In genomic region chr1:8239306-8240023, GRCh38 we compare ENCODE assay signal across 12 cellular contexts.
DNase-seq lines count a peak whose midpoint lies in the region; ATAC-seq and TF ChIP-seq lines count a peak whose summit lies in the region.
"Had no signal": no experiment of that assay in that cellular context is flagged by ENCODE, and none has a peak within 500 bp of the region (broad histone marks: within the 10 kb centered on the region; RNA-seq: fewer than 3 reads in every experiment).

No MANE protein-coding gene starts in this region.

- H3K9ac ChIP-seq in PC-3 (ENCODE audit: low read length): peak overlapping the region; percentile 44

- peak overlapping the region; percentile 27 for H3K4me3 Mint-ChIP-seq in Caco-2 (ENCODE audit: unreplicated experiment)
- H3K4me3 Mint-ChIP-seq in nephron: no peak overlapping the region
- H3K4me3 Mint-ChIP-seq in T-helper 17 cell: no peak overlapping the region
- H3K4me3 Mint-ChIP-seq: activated naive CD4-positive, alpha-beta T cell treated with anti-CD3 and anti-CD28 coated beads for 36 hours had no signal

- CTCF ChIA-PET in Caco-2 (lab: Charles Lee) (interaction anchor here (0.6 to 1.3 kb wide), 6 partner anchors 9 to 224 kb away, joined by 3 to 11 read pairs (median 8); no protein-coding TSS in a partner anchor), PC-3 (lab: Charles Lee) (interaction anchor here (0.5 to 0.8 kb wide), 3 partner anchors 109 to 206 kb away, joined by 3 to 6 read pairs (median 6); no protein-coding TSS in a partner anchor)

- H3K9me3 ChIP-seq in Caco-2 (no peaks in the 10 kb centered on the region), PC-3 (ENCODE audit: low read length) (no peaks in the 10 kb centered on the region), esophagus muscularis mucosa (no peaks in the 10 kb centered on the region), T-helper 17 cell (ENCODE audit: control insufficient read depth, low read length, poor library complexity, severe bottlenecking) (no peaks in the 10 kb centered on the region), gastrocnemius medialis (no peaks in the 10 kb centered on the region)

- no peaks in the 10 kb centered on the region for H3K27me3 ChIP-seq in Caco-2 (replicated peaks; ENCODE audit: control insufficient read depth, insufficient read depth, low read length)
- no peaks in the 10 kb centered on the region for H3K27me3 ChIP-seq in PC-3 (ENCODE audit: low read length)
- no peaks in the 10 kb centered on the region for H3K27me3 ChIP-seq in esophagus muscularis mucosa
- H3K27me3 ChIP-seq in gastrocnemius medialis: peaks cover 0 to 3% (median 0%) of the 10 kb centered on the region in 3 donors

- no peak for TF ChIP-seq EP300 in esophagus muscularis mucosa (IDR thresholded peaks at IDR 0.05)

- H3K27me3 Mint-ChIP-seq in Caco-2 (ENCODE audit: insufficient read depth, unreplicated experiment) (no peaks in the 10 kb centered on the region), nephron (ENCODE audit: low read depth) (peaks cover 10% of the 10 kb centered on the region), T-helper 17 cell (peaks cover 22% of the 10 kb centered on the region)

- no peak overlapping the region for H2AFZ ChIP-seq in PC-3 (ENCODE audit: low read length)

- POLR2A ChIA-PET in Caco-2 (lab: Charles Lee) (interaction anchor here (0.7 kb wide), 1 partner anchor 70 kb away, joined by 11 read pairs; no protein-coding TSS in a partner anchor), PC-3 (lab: Charles Lee; ENCODE audit: unreplicated experiment) (interaction anchor here (0.6 to 1.1 kb wide), 3 partner anchors 29 to 251 kb away, joined by 5 to 20 read pairs (median 5); no protein-coding TSS in a partner anchor)

- H3K36me3 Mint-ChIP-seq in Caco-2 (ENCODE audit: insufficient read depth, unreplicated experiment) (peaks cover 9% of the 10 kb centered on the region), nephron (ENCODE audit: low read depth) (no peaks in the 10 kb centered on the region), T-helper 17 cell (ENCODE audit: low read depth) (no peaks in the 10 kb centered on the region)

- H3K27ac ChIP-seq in PC-3 (ENCODE audit: low read length) (peak overlapping the region; percentile 86), esophagus muscularis mucosa (replicated peaks in 1 of 4) (peak overlapping the region; percentile 75 to 83 (median 80)), gastrocnemius medialis (no peak overlapping the region)

- H3K4me3 ChIP-seq in Caco-2 (ENCODE audit: low read depth, low read length) (no peak overlapping the region), PC-3 (ENCODE audit: low read length) (no peak overlapping the region), esophagus muscularis mucosa (no peak overlapping the region), gastrocnemius medialis (no peak overlapping the region)

- H3F3A ChIP-seq in PC-3 (ENCODE audit: low read length, unreplicated experiment): no peaks in the 10 kb centered on the region

- H3K4me1 ChIP-seq in Caco-2 (peaks cover 28% of the 10 kb centered on the region), PC-3 (ENCODE audit: insufficient read depth, low read length) (peaks cover 29% of the 10 kb centered on the region), esophagus muscularis mucosa (peaks cover 8 to 31% (median 28%) of the 10 kb centered on the region in 4 donors), gastrocnemius medialis (no peaks in the 10 kb centered on the region)

- in situ Hi-C loops in gastrocnemius medialis (cut with MboI; ENCODE audit: low sequenced_read_pairs in 4 of 4): loop anchor here in 1 of 4 donors (10.0 kb wide), 1 partner anchor 205 kb away; no protein-coding TSS in a partner anchor

- WGBS in esophagus muscularis mucosa: 74% methylated on average over 14 of the region's 14 CpGs

- H3K4me2 ChIP-seq in PC-3 (ENCODE audit: low read length): 0 out of 2 replicates have a peak overlapping the region, but pooled peaks have one; percentile 63

- ATAC-seq in PC-3: no peak
- ATAC-seq in T-helper 17 cell: no peak
- no peak for ATAC-seq in gastrocnemius medialis
- no peak for ATAC-seq in HG03378 (IDR thresholded peaks at IDR 0.05; ENCODE audit: unreplicated experiment)
- ATAC-seq: activated CD4-positive, CD25-positive, alpha-beta regulatory T cell treated with anti-CD3 and anti-CD28 coated beads, Interleukin-2, amount 50 U/mL, for 24 hours had no signal

- H3K79me2 ChIP-seq in PC-3 (ENCODE audit: low read length): no peaks in the 10 kb centered on the region

- intact Hi-C loops in Caco-2 (cut with micrococcal nuclease; ENCODE audit: unreplicated experiment): loop anchor here (1.0 kb wide), 3 partner anchors 57 to 233 kb away; no protein-coding TSS in a partner anchor
- intact Hi-C loops in PC-3 (cut with micrococcal nuclease): loop anchor here (2.0 kb wide), 5 partner anchors 27 to 211 kb away; no protein-coding TSS in a partner anchor
- intact Hi-C loops in esophagus muscularis mucosa (cut with DNase I): no loop called here
- intact Hi-C loops in gastrocnemius medialis (cut with DNase I; ENCODE audit: low total_unique reads): loop anchor here (5.0 kb wide), 1 partner anchor 207 kb away; no protein-coding TSS in a partner anchor

- no TSS peak for BruUV-seq in Caco-2 (replicated peaks; lab: Mats Ljungman, UMichigan)
- no TSS peak for BruUV-seq in PC-3 (replicated peaks; lab: Mats Ljungman, UMichigan)

- TF ChIP-seq CTCF in Caco-2 (IDR thresholded peaks at IDR 0.05; ENCODE audit: insufficient read depth in 1 of 2, low read depth in 1 of 2, low read length in 1 of 2, severe bottlenecking in 1 of 2, unreplicated experiment in 1 of 2) (no peak), PC-3 (conservative IDR thresholded peaks at IDR 0.05; ENCODE audit: low read depth, low read length) (no peak), esophagus muscularis mucosa (IDR thresholded peaks at IDR 0.05) (no peak), nephron (IDR thresholded peaks at IDR 0.05; ENCODE audit: unreplicated experiment in 3 of 3) (no peak), gastrocnemius medialis (IDR thresholded peaks at IDR 0.05 in 4 of 5, conservative IDR thresholded peaks at IDR 0.05 in 1 of 5) (no peak)

- H3K9me2 ChIP-seq in PC-3 (replicated peaks; ENCODE audit: low read length): no peaks in the 10 kb centered on the region

- TF ChIP-seq POLR2A in esophagus muscularis mucosa (IDR thresholded peaks at IDR 0.05; ENCODE audit: low read depth) (no peak), gastrocnemius medialis (IDR thresholded peaks at IDR 0.05) (no peak)

- H3K4me1 Mint-ChIP-seq in Caco-2 (ENCODE audit: low read depth, unreplicated experiment) (peaks cover 27% of the 10 kb centered on the region), nephron (peaks cover 14% of the 10 kb centered on the region), T-helper 17 cell (peaks cover 10% of the 10 kb centered on the region)

- H3K9me3 Mint-ChIP-seq in Caco-2 (ENCODE audit: unreplicated experiment) (no peaks in the 10 kb centered on the region), nephron (no peaks in the 10 kb centered on the region)
- H3K9me3 Mint-ChIP-seq: activated naive CD4-positive, alpha-beta T cell treated with anti-CD3 and anti-CD28 coated beads for 36 hours had no signal

- H3K36me3 ChIP-seq in Caco-2 (ENCODE audit: control insufficient read depth, insufficient read depth, low read length) (no peaks in the 10 kb centered on the region), PC-3 (ENCODE audit: low read depth, low read length) (no peaks in the 10 kb centered on the region), esophagus muscularis mucosa (no peaks in the 10 kb centered on the region), gastrocnemius medialis (no peaks in the 10 kb centered on the region)

- H3K27ac Mint-ChIP-seq in Caco-2 (ENCODE audit: unreplicated experiment) (peak overlapping the region; percentile 72), nephron (peak overlapping the region; percentile 58 to 85 (median 65)), T-helper 17 cell (no peak overlapping the region)
- H3K27ac Mint-ChIP-seq: activated naive CD4-positive, alpha-beta T cell treated with anti-CD3 and anti-CD28 coated beads for 36 hours had no signal

- no peaks in the 10 kb centered on the region for H4K20me1 ChIP-seq in PC-3 (ENCODE audit: low read length)

- DNase-seq in Caco-2 (peak; percentile 72 to 87), PC-3 (no peak), esophagus muscularis mucosa (ENCODE audit: extremely low spot score) (no peak), T-helper 17 cell (no peak), gastrocnemius medialis (no peak), SW 1271 (lab: John Stamatoyannopoulos, UW) (no peak)
- DNase-seq: activated naive CD4-positive, alpha-beta T cell treated with anti-CD3 and anti-CD28 coated beads for 36 hours; KBM-7; stimulated activated naive CD4-positive, alpha-beta T cell treated with Interleukin-2 at 50 U/mL for 16 hours had no signal

Comparison
In these comparisons a context has a peak if more than half of its experiments do, and no peak if none do; other contexts are left out.
1. DNase-seq: peak in Caco-2 (2 of 2); none in PC-3 (single experiment), esophagus muscularis mucosa (single experiment), T-helper 17 cell (0 of 3), gastrocnemius medialis (0 of 2) and SW 1271 (0 of 2).
2. H3K27ac ChIP-seq: peak in PC-3 (single experiment) and esophagus muscularis mucosa (4 of 4); none in gastrocnemius medialis (0 of 4).